12 cellular contexts compared by ENCODE assay signal in the genomic region with DNA sequence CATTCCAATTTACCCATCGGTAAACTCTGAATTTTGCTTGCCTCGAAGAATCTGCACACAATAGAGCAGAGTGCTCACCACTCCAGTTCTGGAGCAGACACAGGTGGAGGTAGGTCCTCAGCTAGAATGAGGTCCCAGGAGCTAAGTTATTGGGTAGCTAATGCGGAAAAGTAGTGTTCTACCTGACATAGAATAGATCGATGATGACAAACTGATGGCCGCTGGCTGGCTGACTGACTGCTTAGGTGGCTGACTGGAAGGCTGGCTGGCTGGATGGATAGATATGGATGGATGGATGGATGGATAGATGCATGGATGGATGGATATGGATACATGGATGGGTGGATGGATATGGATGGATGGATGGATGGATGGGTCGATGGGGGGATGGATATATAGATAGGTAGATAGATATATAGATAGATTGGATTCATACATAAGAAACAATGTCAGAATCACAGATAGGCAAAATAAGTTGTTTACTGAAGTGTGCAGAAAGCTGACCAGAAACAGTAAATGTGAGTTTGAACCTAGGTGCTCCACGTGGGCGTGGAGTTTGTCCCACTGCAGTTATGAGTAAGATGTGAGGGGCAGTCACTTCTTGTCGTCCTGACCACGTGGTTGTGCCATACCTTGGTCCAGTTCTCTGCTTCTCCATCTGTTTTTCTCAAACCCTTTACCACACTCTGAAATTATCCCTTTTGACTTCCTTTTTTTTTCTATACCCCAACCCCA.
DNase-seq lines count a peak whose midpoint lies in the region; ATAC-seq, FAIRE-seq and TF ChIP-seq lines count a peak whose summit lies in the region.
"Had no signal": no experiment of that assay in that cellular context is flagged by ENCODE, and none has a peak within 500 bp of the region (broad histone marks: within the 10 kb centered on the region; RNA-seq: fewer than 3 reads in every experiment).

No MANE protein-coding gene starts in this region.

- no peak for TF ChIP-seq POLR2A in HepG2 (IDR thresholded peaks at IDR 0.05; ENCODE audit: insufficient read depth in 1 of 2, low read depth in 2 of 2, low read length in 2 of 2)
- TF ChIP-seq POLR2A in right lobe of liver (IDR thresholded peaks at IDR 0.05) = no peak

- no peak overlapping the region for H3K4me3 ChIP-seq in HepG2 (replicated peaks in 1 of 3; ENCODE audit: insufficient read depth in 1 of 3, low read depth in 2 of 3, low read length in 3 of 3)
- H3K4me3 ChIP-seq in right lobe of liver = no peak overlapping the region
- H3K4me3 ChIP-seq in Karpas-422 (ENCODE audit: low read length) = no peak overlapping the region
- H3K4me3 ChIP-seq: heart left ventricle, mucosa of descending colon had no signal

- H3K27ac ChIP-seq in HepG2 (ENCODE audit: extremely low read length, insufficient read depth, low read length) (no peak overlapping the region), right lobe of liver (no peak overlapping the region), Karpas-422 (ENCODE audit: low read length) (no peak overlapping the region)
- H3K27ac ChIP-seq: heart left ventricle had no signal

- ATAC-seq in HepG2 (no peak; the same call in 2 of the 3 replicates), right lobe of liver (no peak), HG02588 (IDR thresholded peaks at IDR 0.05; ENCODE audit: unreplicated experiment) (peak; percentile 23), HG02678 (IDR thresholded peaks at IDR 0.05; ENCODE audit: unreplicated experiment) (no peak), GM21786 (IDR thresholded peaks at IDR 0.05; ENCODE audit: unreplicated experiment) (no peak)
- ATAC-seq: T-helper 17 cell had no signal

- CTCF ChIA-PET in HepG2 (lab: Yijun Ruan, JAX; ENCODE audit: low intra/inter-chr PET ratio, low total read pairs) = interaction anchor here (1.3 to 4.0 kb wide), 4 partner anchors 216 to 376 kb away, joined by 5 to 35 read pairs (median 6); no protein-coding TSS in a partner anchor

- TF ChIP-seq CTCF in HepG2 (CRISPR knock-in tag; IDR thresholded peaks at IDR 0.05) (no peak), right lobe of liver (IDR thresholded peaks at IDR 0.05) (no peak)

- POLR2A ChIA-PET in HepG2 (lab: Yijun Ruan, JAX) = no interaction called here

- DNase-seq in HepG2 (ENCODE audit: low spot score) (no peak), right lobe of liver (no peak), Karpas-422 (no peak), DMS53 treated with DMSO at 0.1 percent for 48 hours (lab: John Stamatoyannopoulos, UW; ENCODE audit: unreplicated experiment) (no peak), HuH-7 (ENCODE audit: low spot score) (no peak)
- DNase-seq: cortex of kidney had no signal

- H3K4me1 ChIP-seq in HepG2 (ENCODE audit: insufficient read depth, low read length) = no peaks in the 10 kb centered on the region
- H3K4me1 ChIP-seq in right lobe of liver = no peaks in the 10 kb centered on the region
- peaks cover 7% of the 10 kb centered on the region for H3K4me1 ChIP-seq in Karpas-422 (ENCODE audit: low read length)
- H3K4me1 ChIP-seq: heart left ventricle had no signal

- H3K27me3 ChIP-seq in HepG2 (ENCODE audit: control insufficient read depth in 1 of 2, insufficient read depth in 2 of 2, low read length in 2 of 2) (peaks cover 0 to 5% of the 10 kb centered on the region in 2 experiments; a peak in 1 of 5 replicates), right lobe of liver (no peaks in the 10 kb centered on the region), Karpas-422 (ENCODE audit: low read length) (no peaks in the 10 kb centered on the region)

- 25% methylated on average over 10 of the region's 10 CpGs for WGBS in HepG2 (ENCODE audit: low lambda C conversion rate)
- WGBS in right lobe of liver (ENCODE audit: insufficient coverage, low coverage, low lambda C conversion rate, missing lambda C conversion rate) = 58% methylated on average over 9 of the region's 10 CpGs

- no peaks in the 10 kb centered on the region for H3K9me2 ChIP-seq in Karpas-422 (replicated peaks; ENCODE audit: insufficient read depth, low read length)

- in situ Hi-C loops in HepG2 (cut with HindIII; ENCODE audit: extremely low pct_ligation_motif_present, low pct_unique_long_range_greater_than_20kb) = loop anchor here (5.0 kb wide), 1 partner anchor 218 kb away; no protein-coding TSS in a partner anchor

- H3K4me2 ChIP-seq in HepG2 (ENCODE audit: low read depth, low read length) (no peak overlapping the region), Karpas-422 (ENCODE audit: low read depth, low read length, poor library complexity, severe bottlenecking) (peak overlapping the region; percentile 42)

- H3K9ac ChIP-seq in HepG2 (ENCODE audit: insufficient read depth, low read depth, low read length) (no peak overlapping the region), Karpas-422 (ENCODE audit: low read length) (no peak overlapping the region)

- H3K79me2 ChIP-seq in HepG2 (ENCODE audit: insufficient read depth, low read length) (no peaks in the 10 kb centered on the region), Karpas-422 (ENCODE audit: low read length) (no peaks in the 10 kb centered on the region)

- FAIRE-seq in HepG2 (lab: Jason Lieb, UNC) = no peak

- H3K9me3 ChIP-seq in HepG2 (ENCODE audit: low read length) (peaks cover 11% of the 10 kb centered on the region), right lobe of liver (no peaks in the 10 kb centered on the region), Karpas-422 (ENCODE audit: low read length) (peaks cover 3% of the 10 kb centered on the region; the same call in 1 of the 2 replicates)

- TF ChIP-seq EP300 in HepG2 (IDR thresholded peaks at IDR 0.05; ENCODE audit: low read depth in 2 of 2, low read length in 2 of 2) = no peak
- TF ChIP-seq EP300 in HepG2 (CRISPR knock-in tag; IDR thresholded peaks at IDR 0.05; ENCODE audit: borderline replicate concordance) = no peak

- no peaks in the 10 kb centered on the region for H4K20me1 ChIP-seq in HepG2 (ENCODE audit: insufficient read depth, low read length)
- no peaks in the 10 kb centered on the region for H4K20me1 ChIP-seq in Karpas-422 (ENCODE audit: insufficient read depth, low read depth, low read length)

- no peak for TF ChIP-seq RAD21 in HepG2 (CRISPR knock-in tag; IDR thresholded peaks at IDR 0.05)

- intact Hi-C loops in HepG2 (cut with micrococcal nuclease; ENCODE audit: unreplicated experiment) (loop anchor here (1.0 to 2.0 kb wide), 4 partner anchors 215 to 665 kb away; no protein-coding TSS in a partner anchor), right lobe of liver (cut with DNase I) (loop anchor here (5.0 to 10.0 kb wide), 2 partner anchors 218 to 221 kb away; no protein-coding TSS in a partner anchor)

- BruUV-seq in HepG2 (replicated peaks; lab: Mats Ljungman, UMichigan) = no TSS peak

- H2AFZ ChIP-seq in HepG2 (ENCODE audit: low read length) (no peak overlapping the region), Karpas-422 (ENCODE audit: low read length) (0 out of 2 replicates have a peak overlapping the region, but pooled peaks have one; percentile 39)

- H3K36me3 ChIP-seq in HepG2 (replicated peaks in 1 of 2; ENCODE audit: control insufficient read depth in 1 of 2, insufficient read depth in 2 of 2, low read length in 2 of 2) = no peaks in the 10 kb centered on the region
- H3K36me3 ChIP-seq in right lobe of liver = no peaks in the 10 kb centered on the region
- no peaks in the 10 kb centered on the region for H3K36me3 ChIP-seq in Karpas-422 (ENCODE audit: insufficient read depth, low read length)
- H3K36me3 ChIP-seq: heart left ventricle had no signal

TF ChIP-seq in HepG2, 621 proteins besides CTCF, POLR2A, EP300 and RAD21:
- TF ChIP-seq TGIF2 (CRISPR knock-in tag; IDR thresholded peaks at IDR 0.05) (no peak), NFE2 (CRISPR knock-in tag; IDR thresholded peaks at IDR 0.05) (no peak), MNT (IDR thresholded peaks at IDR 0.05) (peak; percentile 75)
